33 cellular contexts compared by ENCODE assay signal in genomic region chr12:9335867-9336266, GRCh38.
"Had no signal": no experiment of that assay in that cellular context is flagged by ENCODE, and none has a peak within 500 bp of the region (broad histone marks: within the 10 kb centered on the region; RNA-seq: fewer than 3 reads in every experiment).

No MANE protein-coding gene starts in this region.

- H3K36me3 ChIP-seq: neural progenitor cell, neutrophil, ovary, spleen, suprapubic skin, tibial artery, transverse colon, upper lobe of right lung, uterus had no signal

- H3K27ac ChIP-seq: neural progenitor cell, neutrophil, ovary, parathyroid adenoma, psoas muscle, spleen, suprapubic skin, testis, tibial artery, transverse colon, upper lobe of right lung, uterus had no signal

- H3K4me3 Mint-ChIP-seq: naive thymus-derived CD4-positive, alpha-beta T cell; natural killer cell; nephron; neural progenitor cell; stimulated activated memory B cell treated with anti-CD40 and anti-IgM and Interleukin-4, amounts not matched to agents 10 μg/mL and 1 μg/mL and 100 μg/mL, for 72 hours; stimulated activated naive CD8-positive, alpha-beta T cell treated with anti-CD3 and anti-CD28 coated beads, Interleukin-15, amount 100 ng/mL, for 72 hours; type B pancreatic cell had no signal

- ATAC-seq: naive thymus-derived CD4-positive, alpha-beta T cell; natural killer cell; psoas muscle; right cardiac atrium; sciatic nerve; stimulated activated memory B cell treated with anti-CD40 and anti-IgM and Interleukin-4, amounts not matched to agents 10 μg/mL and 1 μg/mL and 100 μg/mL, for 72 hours; stimulated activated naive CD8-positive, alpha-beta T cell treated with anti-CD3 and anti-CD28 coated beads, Interleukin-15, amount 100 ng/mL, for 72 hours; stimulated activated naive CD8-positive, alpha-beta T cell treated with anti-CD3 and anti-CD28 coated beads, Interleukin-15, Interleukin-2, amounts not matched to agents 100 U/mL and 50 U/mL, for 24 hours; upper lobe of right lung had no signal

- H3K27me3 Mint-ChIP-seq: progenitor cell of endocrine pancreas; stimulated activated memory B cell treated with anti-CD40 and anti-IgM and Interleukin-4, amounts not matched to agents 10 μg/mL and 1 μg/mL and 100 μg/mL, for 72 hours; stimulated activated naive CD8-positive, alpha-beta T cell treated with anti-CD3 and anti-CD28 coated beads, Interleukin-15, amount 100 ng/mL, for 72 hours had no signal

- H3K27me3 ChIP-seq: neural progenitor cell, neutrophil, ovary, spleen, suprapubic skin, testis, tibial artery, transverse colon, upper lobe of right lung, uterus had no signal

- H3K27ac Mint-ChIP-seq: natural killer cell; nephron; neural progenitor cell; progenitor cell of endocrine pancreas; stimulated activated memory B cell treated with anti-CD40 and anti-IgM and Interleukin-4, amounts not matched to agents 10 μg/mL and 1 μg/mL and 100 μg/mL, for 72 hours; stimulated activated naive CD8-positive, alpha-beta T cell treated with anti-CD3 and anti-CD28 coated beads, Interleukin-15, amount 100 ng/mL, for 72 hours; type B pancreatic cell had no signal

- H3K4me1 ChIP-seq: neural progenitor cell, parathyroid adenoma, psoas muscle, testis, tibial artery, transverse colon, upper lobe of right lung, uterus had no signal

- H3K9me3 ChIP-seq: ovary, psoas muscle, suprapubic skin, testis, tibial artery, transverse colon, upper lobe of right lung, uterus had no signal

- H3K36me3 Mint-ChIP-seq: natural killer cell; stimulated activated memory B cell treated with anti-CD40 and anti-IgM and Interleukin-4, amounts not matched to agents 10 μg/mL and 1 μg/mL and 100 μg/mL, for 72 hours had no signal

- H3K4me3 ChIP-seq: neural progenitor cell, ovary, psoas muscle, skin epidermis, smooth muscle cell, spleen, suprapubic skin, testis, tibial artery, transverse colon, upper lobe of right lung, uterus had no signal

- DNase-seq: naive thymus-derived CD4-positive, alpha-beta T cell; natural killer cell; nucleus accumbens; ovary; posterior cingulate gyrus; psoas muscle; right cardiac atrium; spleen; stimulated activated CD4-positive, alpha-beta T cell treated with anti-CD3 and anti-CD28 coated beads, Interleukin-12 subunit alpha, Interleukin-12 subunit beta, amount 100 ng/mL, for 4 hours; stimulated activated CD4-positive, alpha-beta T cell treated with anti-CD3 and anti-CD28 coated beads, Interleukin-1b, Interleukin-23, amount 100 ng/mL, for 48 hours; stimulated activated CD4-positive, alpha-beta T cell treated with anti-CD3 and anti-CD28 coated beads, Interleukin-4, amount 100 ng/mL, for 1 hour; stimulated activated CD4-positive, alpha-beta T cell treated with anti-CD3 and anti-CD28 coated beads, Interleukin-4, amount 100 ng/mL, for 4 hours; stimulated activated CD8-positive, alpha-beta memory T cell treated with anti-CD3 and anti-CD28 coated beads, Interleukin-4, amount 100 ng/mL, for 48 hours; stimulated activated naive CD4-positive, alpha-beta T cell; stimulated activated naive CD8-positive, alpha-beta T cell treated with anti-CD3 and anti-CD28 coated beads, Interleukin-15, amount 100 ng/mL, for 72 hours; stimulated activated naive CD8-positive, alpha-beta T cell treated with anti-CD3 and anti-CD28 coated beads, Interleukin-15, Interleukin-2, amounts not matched to agents 100 U/mL and 50 U/mL, for 24 hours; substantia nigra; testis; tibial artery; transverse colon; upper lobe of right lung; uterus had no signal

- H3K9ac ChIP-seq: neural progenitor cell, parathyroid adenoma had no signal
